In the genomic region with DNA sequence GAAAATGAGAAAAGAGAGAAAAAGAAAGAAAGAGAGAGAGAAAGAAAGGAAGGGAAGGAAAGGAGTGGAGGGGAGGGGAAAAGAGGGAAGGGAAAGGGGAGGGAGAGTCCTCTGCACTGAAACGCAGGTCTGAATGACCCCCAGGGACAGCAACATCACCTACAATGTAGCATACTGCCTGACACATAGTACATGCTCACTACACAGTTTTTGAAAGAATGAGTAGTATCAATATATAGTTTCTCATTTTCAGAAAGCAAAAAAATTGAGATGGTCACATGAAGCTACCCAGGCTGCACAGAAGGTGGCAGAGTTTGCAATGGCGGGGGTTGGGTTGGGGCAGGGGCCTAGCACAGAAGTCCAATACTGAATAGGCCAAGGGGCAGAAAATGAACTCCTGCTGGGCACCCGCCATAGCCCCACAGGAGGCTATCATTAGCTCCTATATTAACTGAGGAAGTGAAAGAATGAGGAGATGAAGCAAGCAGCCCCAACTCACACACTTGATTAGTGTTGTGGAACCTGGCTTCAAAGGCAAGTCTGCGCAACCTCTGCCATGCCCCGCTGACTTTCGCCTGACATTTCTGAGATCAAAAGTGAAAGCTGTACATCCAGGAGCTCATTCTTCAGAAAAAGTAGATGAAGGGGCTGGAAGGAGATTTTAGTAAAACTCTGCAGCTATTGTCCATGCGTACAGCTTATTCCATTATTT, we compare ENCODE assay signal across 8 cellular contexts.
DNase-seq lines count a peak whose midpoint lies in the region; ATAC-seq and FAIRE-seq lines count a peak whose summit lies in the region.

No MANE protein-coding gene starts in this region.

- DNase-seq in ACHN (peak; percentile 83), GM19239 (ENCODE audit: insufficient read length, low spot score) (peak; percentile 65), RCC 7860 (ENCODE audit: low spot score) (peak; percentile 83), NCI-H187 (lab: John Stamatoyannopoulos, UW) (no peak), GOT3 (lab: John Stamatoyannopoulos, UW) (no peak), frontal cortex (ENCODE audit: low spot score in 2 of 2) (no peak)
- DNase-seq in activated effector memory CD4-positive, alpha-beta T cell treated with anti-CD3 and anti-CD28 coated beads, Interleukin-2, amount 50 U/mL, for 16 hours = no peak

- in situ Hi-C loops in ACHN (cut with HindIII; ENCODE audit: low pct_ligation_motif_present, low pct_unique_long_range_greater_than_20kb, low sequenced_read_pairs) = no loop called here

- ATAC-seq in HG03045 (IDR thresholded peaks at IDR 0.05; ENCODE audit: unreplicated experiment) = peak; percentile 78

- FAIRE-seq in GM19239 (lab: Jason Lieb, UNC) (peak; percentile 99), RCC 7860 (lab: Jason Lieb, UNC) (peak; percentile 94), frontal cortex (lab: Jason Lieb, UNC) (no peak)

Comparison
In these comparisons a context has a peak if more than half of its experiments do, and no peak if none do; other contexts are left out.
1. DNase-seq: peak in ACHN (single experiment), GM19239 (single experiment) and RCC 7860 (single experiment); none in activated effector memory CD4-positive, alpha-beta T cell treated with anti-CD3 and anti-CD28 coated beads, Interleukin-2, amount 50 U/mL, for 16 hours (single experiment), NCI-H187 (0 of 2), GOT3 (single experiment) and frontal cortex (0 of 2).